In genomic region chr22:24553597-24554315, GRCh38 we compare ENCODE assay signal across 6 cellular contexts. TPM values are rescaled to one million over a fixed set of nuclear protein-coding genes. Genes with fewer than 3 reads are reported as not detected.
DNase-seq lines count a peak whose midpoint lies in the region; TF ChIP-seq lines count a peak whose summit lies in the region.

No MANE protein-coding gene starts in this region.

- peaks cover 26% of the 10 kb centered on the region for H3K36me3 Mint-ChIP-seq in endothelial cell (ENCODE audit: low read depth, unreplicated experiment)

- H3K36me3 ChIP-seq in skeletal muscle satellite cell (ENCODE audit: insufficient read depth, low read length) = peaks cover 14% of the 10 kb centered on the region

- peak overlapping the region; percentile 61 for H3K27ac Mint-ChIP-seq in endothelial cell (ENCODE audit: unreplicated experiment)

- H3K4me2 ChIP-seq in skeletal muscle satellite cell (ENCODE audit: low read length) = peak overlapping the region; percentile 99

- no peaks in the 10 kb centered on the region for H3K27me3 ChIP-seq in skeletal muscle satellite cell (ENCODE audit: control insufficient read depth, insufficient read depth, low read length)

- H3K4me1 Mint-ChIP-seq in endothelial cell (ENCODE audit: unreplicated experiment) = peaks cover 48% of the 10 kb centered on the region

- peak overlapping the region; percentile 99 for H3K4me3 Mint-ChIP-seq in endothelial cell (ENCODE audit: unreplicated experiment)

- peak; percentile 3 for DNase-seq in activated T-cell treated with anti-CD3 and anti-CD28 coated beads for 24 hours (ENCODE audit: low read depth)
- no peak for DNase-seq in activated T-cell treated with anti-CD3 and anti-CD28 coated beads for 4 hours
- no peak for DNase-seq in endothelial cell (ENCODE audit: low spot score)
- no peak for DNase-seq in stimulated activated CD4-positive, alpha-beta T cell treated with anti-CD3 and anti-CD28 coated beads, Interleukin-4, amount 100 ng/mL, for 4 hours
- DNase-seq in GM13976 (ENCODE audit: low spot score) = no peak

- H3K4me1 ChIP-seq in skeletal muscle satellite cell (ENCODE audit: control insufficient read depth, insufficient read depth, low read length) = peaks cover 33% of the 10 kb centered on the region

- no peaks in the 10 kb centered on the region for H3K9me3 Mint-ChIP-seq in endothelial cell (ENCODE audit: unreplicated experiment)

- H3K4me3 ChIP-seq in skeletal muscle satellite cell (ENCODE audit: low read length) = peak overlapping the region; percentile 98

- peak overlapping the region; percentile 98 for H3K9ac ChIP-seq in skeletal muscle satellite cell (ENCODE audit: low read depth, low read length)

- in situ Hi-C loops in GM13976 (cut with MboI; ENCODE audit: low sequenced_read_pairs, unreplicated experiment) = no loop called here

- peaks cover 14% of the 10 kb centered on the region for H3K27me3 Mint-ChIP-seq in endothelial cell (ENCODE audit: unreplicated experiment)

- H3K9me3 ChIP-seq in skeletal muscle satellite cell (replicated peaks; ENCODE audit: low read length) = no peaks in the 10 kb centered on the region

- TF ChIP-seq CTCF in endothelial cell (IDR thresholded peaks at IDR 0.05; ENCODE audit: unreplicated experiment) = no peak
- TF ChIP-seq CTCF in GM13976 (IDR thresholded peaks at IDR 0.05; ENCODE audit: borderline replicate concordance, control extremely low read depth, extremely low read depth, insufficient read depth, missing control alignments) = no peak

RNA-seq across cellular contexts. Expression of gene GUCD1, which starts 1.2 kb away (rescaled TPM):
- total RNA-seq in endothelial cell (ENCODE audit: unreplicated experiment) = 83.8 TPM
- 129 and 136 TPM in 2 replicates for total RNA-seq in skeletal muscle satellite cell (2012; rRNA removed)

RNA-seq across cellular contexts. Expression of gene SNRPD3, which starts 2.0 kb away (rescaled TPM):
- total RNA-seq in endothelial cell (ENCODE audit: unreplicated experiment) = 103 TPM
- total RNA-seq in skeletal muscle satellite cell (2012; rRNA removed) = 117 and 133 TPM in 2 replicates

RNA-seq across cellular contexts. Expression of gene LRRC75B, which starts 39.1 kb away (rescaled TPM):
- 26.9 TPM for total RNA-seq in endothelial cell (ENCODE audit: unreplicated experiment)
- 2.6 and 4.1 TPM in 2 replicates for total RNA-seq in skeletal muscle satellite cell (2012; rRNA removed)

RNA-seq across cellular contexts. Expression of gene GGT1, which starts 49.2 kb away (rescaled TPM):
- 4.6 TPM for total RNA-seq in endothelial cell (ENCODE audit: unreplicated experiment)
- total RNA-seq in skeletal muscle satellite cell (2012; rRNA removed) = 1.1 and 3.5 TPM in 2 replicates

RNA-seq across cellular contexts. Expression of gene UPB1, which starts 58.6 kb away (rescaled TPM):
- total RNA-seq in endothelial cell (ENCODE audit: unreplicated experiment) = 0.13 TPM
- total RNA-seq in skeletal muscle satellite cell (2012; rRNA removed) = under 0.01 TPM in 1 of 2 replicates, not detected in the other
